Comparison of ENCODE assay signal across 1 cellular context in the genomic region with DNA sequence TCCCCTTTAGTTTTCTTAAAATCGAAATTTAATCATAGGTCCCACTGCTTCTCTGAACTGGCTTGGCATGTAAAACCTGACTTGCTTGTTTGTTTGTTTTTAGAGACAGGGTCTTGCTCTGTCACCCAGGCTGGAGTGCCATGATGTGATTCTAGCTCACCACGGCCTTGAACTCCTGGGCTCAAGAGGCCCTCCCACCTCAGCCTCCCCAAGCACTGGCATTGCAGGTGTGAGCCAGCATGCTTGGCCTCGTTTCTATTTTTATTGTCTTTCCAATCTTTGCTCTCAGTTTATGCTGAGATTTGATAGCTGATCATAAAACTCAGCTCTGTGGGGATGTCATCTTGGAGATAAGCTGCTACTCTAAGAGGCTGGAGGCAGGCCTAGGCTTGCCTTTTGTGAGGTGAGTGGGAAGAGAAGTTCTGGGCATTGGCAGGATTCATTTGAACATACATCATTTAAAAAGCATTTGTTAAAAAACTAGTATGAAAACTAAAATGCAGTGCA.
TF ChIP-seq lines count a peak whose summit lies in the region.

No MANE protein-coding gene starts in this region.

TF ChIP-seq in HEK293, 187 proteins besides CTCF, POLR2A, EP300 and RAD21 (continued from another document and continues in another):
- TF ChIP-seq, protein P1, sequence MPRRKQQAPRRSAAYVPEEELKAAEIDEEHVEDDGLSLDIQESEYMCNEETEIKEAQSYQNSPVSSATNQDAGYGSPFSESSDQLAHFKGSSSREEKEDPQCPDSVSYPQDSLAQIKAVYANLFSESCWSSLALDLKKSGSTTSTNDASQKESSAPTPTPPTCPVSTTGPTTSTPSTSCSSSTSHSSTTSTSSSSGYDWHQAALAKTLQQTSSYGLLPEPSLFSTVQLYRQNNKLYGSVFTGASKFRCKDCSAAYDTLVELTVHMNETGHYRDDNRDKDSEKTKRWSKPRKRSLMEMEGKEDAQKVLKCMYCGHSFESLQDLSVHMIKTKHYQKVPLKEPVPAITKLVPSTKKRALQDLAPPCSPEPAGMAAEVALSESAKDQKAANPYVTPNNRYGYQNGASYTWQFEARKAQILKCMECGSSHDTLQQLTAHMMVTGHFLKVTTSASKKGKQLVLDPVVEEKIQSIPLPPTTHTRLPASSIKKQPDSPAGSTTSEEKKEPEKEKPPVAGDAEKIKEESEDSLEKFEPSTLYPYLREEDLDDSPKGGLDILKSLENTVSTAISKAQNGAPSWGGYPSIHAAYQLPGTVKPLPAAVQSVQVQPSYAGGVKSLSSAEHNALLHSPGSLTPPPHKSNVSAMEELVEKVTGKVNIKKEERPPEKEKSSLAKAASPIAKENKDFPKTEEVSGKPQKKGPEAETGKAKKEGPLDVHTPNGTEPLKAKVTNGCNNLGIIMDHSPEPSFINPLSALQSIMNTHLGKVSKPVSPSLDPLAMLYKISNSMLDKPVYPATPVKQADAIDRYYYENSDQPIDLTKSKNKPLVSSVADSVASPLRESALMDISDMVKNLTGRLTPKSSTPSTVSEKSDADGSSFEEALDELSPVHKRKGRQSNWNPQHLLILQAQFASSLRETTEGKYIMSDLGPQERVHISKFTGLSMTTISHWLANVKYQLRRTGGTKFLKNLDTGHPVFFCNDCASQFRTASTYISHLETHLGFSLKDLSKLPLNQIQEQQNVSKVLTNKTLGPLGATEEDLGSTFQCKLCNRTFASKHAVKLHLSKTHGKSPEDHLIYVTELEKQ (tag by site-specific recombination; IDR thresholded peaks at IDR 0.05; ENCODE audit: borderline replicate concordance): peak; percentile 96
- peak; percentile 32; the same call in 1 of the 2 replicates for TF ChIP-seq ZNF184 (tag by site-specific recombination; IDR thresholded peaks at IDR 0.05)
- no peak for TF ChIP-seq PRDM1 (tag by site-specific recombination; IDR thresholded peaks at IDR 0.05)
- TF ChIP-seq ZNF837 (tag by site-specific recombination; IDR thresholded peaks at IDR 0.05): no peak
- no peak for TF ChIP-seq ZFP3 (tag by site-specific recombination; IDR thresholded peaks at IDR 0.05; ENCODE audit: low read depth)
- no peak for TF ChIP-seq ZNF311 (tag by site-specific recombination; IDR thresholded peaks at IDR 0.05; ENCODE audit: borderline replicate concordance)
- TF ChIP-seq SALL2 (tag by site-specific recombination; IDR thresholded peaks at IDR 0.05; ENCODE audit: borderline replicate concordance): no peak
- peak; percentile 81 for TF ChIP-seq ZBTB17 (tag by site-specific recombination; IDR thresholded peaks at IDR 0.05)
- TF ChIP-seq ZNF132 (tag by site-specific recombination; IDR thresholded peaks at IDR 0.05; ENCODE audit: borderline replicate concordance): no peak
- 0 out of 2 replicates have a peak, but pooled peaks have one; percentile 37 for TF ChIP-seq PRDM10 (tag by site-specific recombination; IDR thresholded peaks at IDR 0.05)
- no peak for TF ChIP-seq ZNF585B (tag by site-specific recombination; IDR thresholded peaks at IDR 0.05)
- no peak for TF ChIP-seq ZNF19 (tag by site-specific recombination; IDR thresholded peaks at IDR 0.05; ENCODE audit: low read depth)
- TF ChIP-seq GLIS1 (tag by site-specific recombination; IDR thresholded peaks at IDR 0.05): peak; percentile 99
- TF ChIP-seq HOXC10 (CRISPR knock-in tag; IDR thresholded peaks at IDR 0.05): no peak
- TF ChIP-seq ZNF48 (tag by site-specific recombination; IDR thresholded peaks at IDR 0.05): no peak
- no peak for TF ChIP-seq ZNF555 (tag by site-specific recombination; conservative IDR thresholded peaks at IDR 0.05)
- peak; percentile 42; the same call in 1 of the 2 replicates for TF ChIP-seq ZNF2 (tag by site-specific recombination; IDR thresholded peaks at IDR 0.05)
- TF ChIP-seq ZNF560 (tag by site-specific recombination; IDR thresholded peaks at IDR 0.05; ENCODE audit: borderline replicate concordance): no peak
- no peak for TF ChIP-seq ZNF214 (tag by site-specific recombination; IDR thresholded peaks at IDR 0.05; ENCODE audit: borderline replicate concordance)
- TF ChIP-seq ZSCAN30 (tag by site-specific recombination; IDR thresholded peaks at IDR 0.05): peak; percentile 80
- peak; percentile 97 for TF ChIP-seq OVOL3 (tag by site-specific recombination; IDR thresholded peaks at IDR 0.05)
- no peak for TF ChIP-seq HOXA7 (CRISPR knock-in tag; IDR thresholded peaks at IDR 0.05; ENCODE audit: borderline replicate concordance)
- peak; percentile 98 for TF ChIP-seq ZNF366 (tag by site-specific recombination; conservative IDR thresholded peaks at IDR 0.05)
- TF ChIP-seq GLI2 (tag by site-specific recombination; IDR thresholded peaks at IDR 0.05; ENCODE audit: borderline replicate concordance, low read depth): peak; percentile 38; the same call in 1 of the 2 replicates
- TF ChIP-seq ZNF677 (tag by site-specific recombination; IDR thresholded peaks at IDR 0.05): no peak
- no peak; the same call in 1 of the 2 replicates for TF ChIP-seq ZNF660 (tag by site-specific recombination; IDR thresholded peaks at IDR 0.05)
- TF ChIP-seq, protein P2, sequence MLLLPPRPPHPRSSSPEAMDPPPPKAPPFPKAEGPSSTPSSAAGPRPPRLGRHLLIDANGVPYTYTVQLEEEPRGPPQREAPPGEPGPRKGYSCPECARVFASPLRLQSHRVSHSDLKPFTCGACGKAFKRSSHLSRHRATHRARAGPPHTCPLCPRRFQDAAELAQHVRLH (tag by site-specific recombination; IDR thresholded peaks at IDR 0.05): peak; percentile 86
- no peak for TF ChIP-seq KLF16 (tag by site-specific recombination; IDR thresholded peaks at IDR 0.05)
- no peak for TF ChIP-seq ZNF473 (tag by site-specific recombination; IDR thresholded peaks at IDR 0.05)
- peak; percentile 92 for TF ChIP-seq BCL11B (tag by site-specific recombination; IDR thresholded peaks at IDR 0.05; ENCODE audit: low read depth)
- TF ChIP-seq BCL11A (tag by site-specific recombination; IDR thresholded peaks at IDR 0.05; ENCODE audit: low read depth): peak; percentile 92
- peak; percentile 42 for TF ChIP-seq ZNF510 (tag by site-specific recombination; IDR thresholded peaks at IDR 0.05; ENCODE audit: insufficient replicate concordance)
- TF ChIP-seq SCRT1 (tag by site-specific recombination; IDR thresholded peaks at IDR 0.05; ENCODE audit: borderline replicate concordance): peak; percentile 76; the same call in 1 of the 2 replicates
- TF ChIP-seq YY1 (tag by site-specific recombination; IDR thresholded peaks at IDR 0.05): no peak
- TF ChIP-seq ZBTB49 (tag by site-specific recombination; IDR thresholded peaks at IDR 0.05; ENCODE audit: low read depth): no peak
- no peak for TF ChIP-seq ZNF514 (tag by site-specific recombination; IDR thresholded peaks at IDR 0.05)
- TF ChIP-seq TCF7L2 (IDR thresholded peaks at IDR 0.05; ENCODE audit: borderline replicate concordance, low read depth, low read length): no peak
- no peak for TF ChIP-seq ZNF133 (tag by site-specific recombination; IDR thresholded peaks at IDR 0.05)
- no peak for TF ChIP-seq ZNF202 (tag by site-specific recombination; IDR thresholded peaks at IDR 0.05; ENCODE audit: borderline replicate concordance)
- TF ChIP-seq ZNF302 (tag by site-specific recombination; IDR thresholded peaks at IDR 0.05; ENCODE audit: low read depth): no peak; the same call in 1 of the 2 replicates
- no peak for TF ChIP-seq ZNF416 (tag by site-specific recombination; IDR thresholded peaks at IDR 0.05)
- no peak for TF ChIP-seq YY2 (tag by site-specific recombination; IDR thresholded peaks at IDR 0.05)
- TF ChIP-seq KLF7 (tag by site-specific recombination; IDR thresholded peaks at IDR 0.05; ENCODE audit: borderline replicate concordance): no peak
- TF ChIP-seq ZSCAN23 (tag by site-specific recombination; IDR thresholded peaks at IDR 0.05): peak; percentile 92
- no peak for TF ChIP-seq ZBTB7A (tag by site-specific recombination; IDR thresholded peaks at IDR 0.05; ENCODE audit: low read depth)
- no peak for TF ChIP-seq ZNF521 (tag by site-specific recombination; IDR thresholded peaks at IDR 0.05)
- TF ChIP-seq ZNF10 (tag by site-specific recombination; IDR thresholded peaks at IDR 0.05): no peak
- peak; percentile 56; the same call in 1 of the 2 replicates for TF ChIP-seq ZNF518A (tag by site-specific recombination; conservative IDR thresholded peaks at IDR 0.05; ENCODE audit: low read depth)
- TF ChIP-seq ZNF211 (tag by site-specific recombination; IDR thresholded peaks at IDR 0.05; ENCODE audit: low read depth): no peak
- TF ChIP-seq, protein P3, sequence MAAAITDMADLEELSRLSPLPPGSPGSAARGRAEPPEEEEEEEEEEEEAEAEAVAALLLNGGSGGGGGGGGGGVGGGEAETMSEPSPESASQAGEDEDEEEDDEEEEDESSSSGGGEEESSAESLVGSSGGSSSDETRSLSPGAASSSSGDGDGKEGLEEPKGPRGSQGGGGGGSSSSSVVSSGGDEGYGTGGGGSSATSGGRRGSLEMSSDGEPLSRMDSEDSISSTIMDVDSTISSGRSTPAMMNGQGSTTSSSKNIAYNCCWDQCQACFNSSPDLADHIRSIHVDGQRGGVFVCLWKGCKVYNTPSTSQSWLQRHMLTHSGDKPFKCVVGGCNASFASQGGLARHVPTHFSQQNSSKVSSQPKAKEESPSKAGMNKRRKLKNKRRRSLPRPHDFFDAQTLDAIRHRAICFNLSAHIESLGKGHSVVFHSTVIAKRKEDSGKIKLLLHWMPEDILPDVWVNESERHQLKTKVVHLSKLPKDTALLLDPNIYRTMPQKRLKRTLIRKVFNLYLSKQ (tag by site-specific recombination; IDR thresholded peaks at IDR 0.05; ENCODE audit: borderline replicate concordance): no peak
- no peak for TF ChIP-seq KLF1 (tag by site-specific recombination; IDR thresholded peaks at IDR 0.05)
- TF ChIP-seq ZNF624 (tag by site-specific recombination; IDR thresholded peaks at IDR 0.05): no peak
